ENCODE assay signal across 1 cellular context in the genomic region with DNA sequence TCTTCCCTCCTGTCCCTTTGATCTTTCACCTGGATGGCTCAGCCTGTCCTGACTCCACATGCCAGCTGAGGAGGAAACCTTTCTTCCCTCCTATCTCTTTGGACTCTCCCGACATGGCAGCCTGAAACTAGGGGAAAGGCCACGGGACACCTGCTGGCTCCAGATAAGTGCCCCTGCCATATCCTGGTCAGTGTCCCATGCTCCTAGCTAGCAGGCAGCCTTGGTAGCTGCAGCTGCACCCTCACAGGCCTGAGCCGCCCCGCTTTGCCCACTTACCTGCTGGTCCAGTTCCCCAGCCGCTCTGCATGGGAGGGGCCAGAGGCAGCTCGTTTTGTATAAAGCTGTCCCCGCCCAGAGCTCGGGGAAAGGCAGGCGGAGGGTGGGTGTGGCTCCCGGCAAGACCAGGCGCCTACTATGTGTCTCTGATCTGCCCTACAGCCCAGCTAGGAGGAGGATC.
TF ChIP-seq lines count a peak whose summit lies in the region.

No MANE protein-coding gene starts in this region.

TF ChIP-seq in HepG2, 621 proteins besides CTCF, POLR2A, EP300 and RAD21:
- TF ChIP-seq SYNCRIP (IDR thresholded peaks at IDR 0.05; ENCODE audit: insufficient read depth, low read depth, low read length) (no peak), NRL (CRISPR knock-in tag; IDR thresholded peaks at IDR 0.05; ENCODE audit: borderline replicate concordance) (peak; percentile 45; the same call in 1 of the 2 replicates)
